8 cellular contexts compared by ENCODE assay signal in genomic region chr1:209827384-209828261, GRCh38. TPM values are rescaled to one million over a fixed set of nuclear protein-coding genes. Genes with fewer than 3 reads are reported as not detected.
A peak's percentile ranks its signal among the peaks of the same experiment; 100 is the strongest.
DNase-seq lines count a peak whose midpoint lies in the region; ATAC-seq and TF ChIP-seq lines count a peak whose summit lies in the region.

A gene with protein sequence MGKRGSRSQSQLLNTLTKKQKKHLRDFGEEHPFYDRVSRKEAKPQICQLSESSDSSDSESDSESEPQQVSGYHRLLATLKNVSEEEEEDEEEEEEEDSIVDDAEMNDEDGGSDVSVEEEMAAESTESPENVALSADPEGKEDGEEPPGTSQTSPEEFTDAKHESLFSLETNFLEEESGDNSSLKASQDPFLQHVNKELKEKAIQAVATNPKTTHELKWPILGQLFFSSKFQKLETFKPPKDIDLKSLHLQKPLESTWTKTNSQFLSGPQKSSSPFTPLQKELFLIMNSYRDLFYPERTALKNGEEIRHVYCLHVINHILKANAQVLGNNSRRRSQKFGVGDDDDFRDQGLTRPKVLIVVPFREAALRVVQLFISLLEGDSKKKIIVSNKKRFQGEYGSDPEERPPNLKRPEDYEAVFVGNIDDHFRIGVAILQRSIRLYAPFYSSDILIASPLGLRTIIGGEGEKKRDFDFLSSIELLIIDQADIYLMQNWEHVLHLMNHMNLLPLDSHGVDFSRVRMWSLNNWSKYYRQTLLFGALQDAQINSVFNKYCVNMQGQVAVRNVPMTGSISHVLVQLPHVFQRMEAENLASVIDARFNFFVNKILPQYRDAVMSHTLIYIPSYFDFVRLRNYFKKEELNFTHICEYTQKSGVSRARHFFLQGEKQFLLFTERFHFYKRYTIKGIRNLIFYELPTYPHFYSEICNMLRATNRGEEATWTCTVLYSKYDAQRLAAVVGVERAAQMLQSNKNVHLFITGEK (plus strand): TSS chr1:209827972. CDS start chr1:209828064, 92 bp downstream.

- no TSS peak for BruUV-seq in Panc1 (replicated peaks; lab: Mats Ljungman, UMichigan)

- CTCF ChIA-PET in Panc1 (lab: Charles Lee): no interaction called here

- H3K4me2 ChIP-seq in DND-41 (ENCODE audit: insufficient read depth, low read length) (peak within 1 kb of the TSS; percentile 68), KMS-11 (peak within 1 kb of the TSS; percentile 48)

- peaks cover 36% of the 10 kb centered on the region for H3K79me2 ChIP-seq in DND-41 (ENCODE audit: insufficient read depth, low read length)
- peaks cover 31% of the 10 kb centered on the region for H3K79me2 ChIP-seq in KMS-11 (ENCODE audit: insufficient read depth, low read depth)

- H4K20me1 ChIP-seq in DND-41 (ENCODE audit: insufficient read depth, low read length): no peaks in the 10 kb centered on the region
- no peaks in the 10 kb centered on the region for H4K20me1 ChIP-seq in KMS-11 (ENCODE audit: insufficient read depth)

- POLR2A ChIA-PET in Panc1 (lab: Charles Lee): no interaction called here

- H3K27ac ChIP-seq in DND-41 (ENCODE audit: low read length) (peak within 1 kb of the TSS; percentile 95), KMS-11 (peak within 1 kb of the TSS; percentile 47), Panc1 (ENCODE audit: low read length) (peak within 1 kb of the TSS; percentile 88), esophagus squamous epithelium (peak within 1 kb of the TSS; percentile 70 to 88 (median 86))

- H3K9me3 Mint-ChIP-seq in activated T-cell treated with anti-CD3 and anti-CD28 coated beads, Interleukin-2, amount 50 U/mL, for 4 hours: no peaks in the 10 kb centered on the region

- no peaks in the 10 kb centered on the region for H3K9me3 ChIP-seq in DND-41 (ENCODE audit: insufficient read depth, low read length, severe bottlenecking)
- no peaks in the 10 kb centered on the region for H3K9me3 ChIP-seq in Panc1 (ENCODE audit: control insufficient read depth, insufficient read depth, low read depth, low read length)
- no peaks in the 10 kb centered on the region for H3K9me3 ChIP-seq in esophagus squamous epithelium

- H3K27me3 Mint-ChIP-seq in activated T-cell treated with anti-CD3 and anti-CD28 coated beads, Interleukin-2, amount 50 U/mL, for 4 hours (ENCODE audit: low read depth): peaks cover 5% of the 10 kb centered on the region

- H3K27me3 ChIP-seq in DND-41 (ENCODE audit: insufficient read depth, low read length, poor library complexity): no peaks in the 10 kb centered on the region
- H3K27me3 ChIP-seq in KMS-11 (ENCODE audit: insufficient read depth, low read depth): no peaks in the 10 kb centered on the region
- no peaks in the 10 kb centered on the region for H3K27me3 ChIP-seq in Panc1 (ENCODE audit: control insufficient read depth, insufficient read depth, low read length)
- peaks cover 0 to 6% (median 0%) of the 10 kb centered on the region in 4 donors for H3K27me3 ChIP-seq in esophagus squamous epithelium

- 21 to 34% methylated on average over 25 to 42 of the region's 51 CpGs for WGBS in esophagus squamous epithelium, 2 donors

- H3K36me3 ChIP-seq in DND-41 (ENCODE audit: insufficient read depth, low read length) (peaks cover 30% of the 10 kb centered on the region), KMS-11 (ENCODE audit: insufficient read depth) (peaks cover 10% of the 10 kb centered on the region; the same call in 1 of the 2 replicates), Panc1 (ENCODE audit: control insufficient read depth, insufficient read depth, low read length) (peaks cover 14% of the 10 kb centered on the region), esophagus squamous epithelium (peaks cover 0 to 28% (median 4%) of the 10 kb centered on the region in 3 donors)

- TF ChIP-seq CTCF in DND-41 (IDR thresholded peaks at IDR 0.05; ENCODE audit: borderline replicate concordance, extremely low read depth, low read length, poor library complexity, severe bottlenecking) (peak; percentile 80), KMS-11 (conservative IDR thresholded peaks at IDR 0.05; ENCODE audit: low read depth, low read length) (peak; percentile 83), Panc1 (IDR thresholded peaks at IDR 0.05) (peak; percentile 83), esophagus squamous epithelium (IDR thresholded peaks at IDR 0.05) (peak; percentile 52 to 85 (median 68))

- H3K4me3 ChIP-seq in DND-41 (ENCODE audit: low read depth in 1 of 2, low read length in 2 of 2) (peak within 1 kb of the TSS; percentile 80 to 82), KMS-11 (IDR thresholded peaks at IDR 0.05; ENCODE audit: insufficient read depth, low read depth, low read length) (peak within 1 kb of the TSS; percentile 85), Panc1 (ENCODE audit: low read depth in 2 of 2, low read length in 2 of 2) (peak within 1 kb of the TSS; percentile 95 to 97), esophagus squamous epithelium (peak within 1 kb of the TSS; percentile 46 to 94 (median 84))

- ATAC-seq in DND-41 (ENCODE audit: insufficient read depth, low read depth): peak; percentile 93
- ATAC-seq in GM21737 (IDR thresholded peaks at IDR 0.05; ENCODE audit: unreplicated experiment): peak; percentile 93
- ATAC-seq in Panc1: peak; percentile 93
- ATAC-seq in activated T-cell treated with anti-CD3 and anti-CD28 coated beads, Interleukin-2, amount 50 U/mL, for 4 hours: peak; percentile 94 to 95

- in situ Hi-C loops in Panc1 (cut with HindIII; ENCODE audit: low pct_unique_long_range_greater_than_20kb, low sequenced_read_pairs): no loop called here

- peaks cover 41% of the 10 kb centered on the region for H3K4me1 Mint-ChIP-seq in activated T-cell treated with anti-CD3 and anti-CD28 coated beads, Interleukin-2, amount 50 U/mL, for 4 hours (ENCODE audit: low read depth)

- H3K4me3 Mint-ChIP-seq in activated T-cell treated with anti-CD3 and anti-CD28 coated beads, Interleukin-2, amount 50 U/mL, for 4 hours: peak within 1 kb of the TSS; percentile 95

- intact Hi-C loops in Panc1 (cut with micrococcal nuclease; ENCODE audit: unreplicated experiment): no loop called here
- intact Hi-C loops in esophagus squamous epithelium (cut with DNase I): no loop called here

- H3K4me1 ChIP-seq in DND-41 (ENCODE audit: insufficient read depth, low read length) (peaks cover 35% of the 10 kb centered on the region), KMS-11 (ENCODE audit: low read depth, poor library complexity, severe bottlenecking) (peaks cover 32% of the 10 kb centered on the region), Panc1 (ENCODE audit: control insufficient read depth, insufficient read depth, low read length) (peaks cover 13% of the 10 kb centered on the region), esophagus squamous epithelium (peaks cover 0 to 69% (median 17%) of the 10 kb centered on the region in 3 donors)

- H2AFZ ChIP-seq in DND-41 (ENCODE audit: low read depth, low read length): peak within 1 kb of the TSS; percentile 86
- H2AFZ ChIP-seq in KMS-11 (ENCODE audit: low read depth): peak within 1 kb of the TSS; percentile 90

- H3K9ac ChIP-seq in DND-41 (ENCODE audit: low read depth, low read length): peak within 1 kb of the TSS; percentile 67
- H3K9ac ChIP-seq in KMS-11: peak within 1 kb of the TSS; percentile 58; the same call in 1 of the 2 replicates

- DNase-seq in DND-41 (peak; percentile 95), Panc1 (ENCODE audit: low read depth, low spot score) (peak; percentile 97), esophagus squamous epithelium (lab: John Stamatoyannopoulos, UW) (peak; percentile 80), myocyte (ENCODE audit: low read depth) (peak; percentile 97)
- peak; percentile 90 for DNase-seq in activated T-cell treated with anti-CD3 and anti-CD28 coated beads, Interleukin-2, amount 50 U/mL, for 4 hours
- peak; percentile 77 to 91 for DNase-seq in stimulated activated CD8-positive, alpha-beta memory T cell treated with anti-CD3 and anti-CD28 coated beads, Interleukin-7, amount 100 ng/mL, for 48 hours (ENCODE audit: extremely low read depth in 1 of 2, low read depth in 1 of 2)

- peak in 3 of 4 donors; percentile 23 to 72 (median 42) for TF ChIP-seq POLR2A in esophagus squamous epithelium (IDR thresholded peaks at IDR 0.05)

- H3K36me3 Mint-ChIP-seq in activated T-cell treated with anti-CD3 and anti-CD28 coated beads, Interleukin-2, amount 50 U/mL, for 4 hours (ENCODE audit: insufficient read depth): peaks cover 18% of the 10 kb centered on the region

RNA-seq across cellular contexts. Expression of the gene that starts here (rescaled TPM):
- total RNA-seq in Panc1 (2021; ENCODE audit: unreplicated experiment) (9.5 TPM), esophagus squamous epithelium (10 to 100 TPM in 1 of 4 donors, 1 to 10 TPM in 3; 3.9 to 13.5 (median 7.8) TPM), myocyte (6.7 and 6.8 TPM in 2 replicates)
- polyA plus RNA-seq in Panc1 (2012; ENCODE audit: insufficient read length): 4.0 TPM
- total RNA-seq in activated T-cell treated with anti-CD3 and anti-CD28 coated beads, Interleukin-2, amount 50 U/mL, for 4 hours: 10 to 100 TPM; 16.9 to 18.6 (median 17.7) TPM
- polyA plus RNA-seq in myocyte (2012): 4.6 TPM

Comparison
In these comparisons a context has a peak if more than half of its experiments do, and no peak if none do; other contexts are left out.
1. Peak in every context shown above with its lines: DNase-seq, ATAC-seq, H3K4me3 ChIP-seq and H3K27ac ChIP-seq.